In genomic region chr4:173211838-173212237, GRCh38 we compare ENCODE assay signal across 1 cellular context.
TF ChIP-seq lines count a peak whose summit lies in the region.

No MANE protein-coding gene starts in this region.

TF ChIP-seq in H1, 55 proteins besides CTCF, POLR2A, EP300 and RAD21:
- TF ChIP-seq BCL11A (IDR thresholded peaks at IDR 0.05; ENCODE audit: low read depth in 2 of 2, low read length in 2 of 2) (no peak), CHD1 (IDR thresholded peaks at IDR 0.05; ENCODE audit: low read depth, low read length) (no peak), CBX8 (IDR thresholded peaks at IDR 0.05; ENCODE audit: borderline replicate concordance, low read depth, low read length) (no peak), ZNF274 (IDR thresholded peaks at IDR 0.05; ENCODE audit: borderline replicate concordance, extremely low read depth, low read length) (no peak), JUND (IDR thresholded peaks at IDR 0.05; ENCODE audit: low read length) (peak; percentile 48; the same call in 1 of the 2 replicates), SAP30 (IDR thresholded peaks at IDR 0.05; ENCODE audit: insufficient read depth, insufficient replicate concordance, low read length) (no peak)
